ENCODE assay signal across 12 cellular contexts in the genomic region with DNA sequence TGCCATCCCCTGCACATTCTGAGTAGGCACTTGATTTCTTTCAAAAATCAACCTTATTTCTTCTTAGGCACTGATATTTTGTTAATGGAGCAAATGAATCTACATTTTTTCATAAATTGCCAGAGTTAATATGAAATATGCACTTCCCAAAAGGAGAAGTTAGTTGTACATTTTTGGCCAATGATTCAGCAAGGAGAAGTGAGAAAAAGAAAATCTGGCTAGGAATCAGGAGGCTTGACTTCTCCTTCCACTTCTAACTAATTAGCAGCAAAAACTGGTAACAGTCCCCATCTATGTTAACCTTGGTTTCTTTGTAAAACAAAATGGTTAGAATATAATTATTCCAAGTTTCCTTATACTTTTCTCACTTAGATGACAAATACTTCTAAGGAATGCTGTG.
DNase-seq lines count a peak whose midpoint lies in the region; ATAC-seq, FAIRE-seq and TF ChIP-seq lines count a peak whose summit lies in the region.
"Had no signal": no experiment of that assay in that cellular context is flagged by ENCODE, and none has a peak within 500 bp of the region (broad histone marks: within the 10 kb centered on the region; RNA-seq: fewer than 3 reads in every experiment).

No MANE protein-coding gene starts in this region.

- H3K27ac Mint-ChIP-seq in nephron = peak overlapping the region in 2 of 3 experiments; percentile 14 to 52
- no peak overlapping the region for H3K27ac Mint-ChIP-seq in stimulated activated effector memory CD8-positive, alpha-beta T cell treated with anti-CD3 and anti-CD28 coated beads, Interleukin-12 subunit alpha, Interleukin-12 subunit beta, amount 100 ng/mL, for 72 hours
- H3K27ac Mint-ChIP-seq: activated naive CD4-positive, alpha-beta T cell treated with anti-CD3 and anti-CD28 coated beads for 36 hours had no signal

- no peaks in the 10 kb centered on the region for H3K79me2 ChIP-seq in OCI-LY3 (ENCODE audit: low read length)

- peak; percentile 31 for FAIRE-seq in endometrium (lab: Jason Lieb, UNC)

- peak overlapping the region; percentile 74 for H3K4me2 ChIP-seq in OCI-LY3 (ENCODE audit: low read length)

- H3K4me1 Mint-ChIP-seq in nephron = no peaks in the 10 kb centered on the region
- peaks cover 18% of the 10 kb centered on the region for H3K4me1 Mint-ChIP-seq in stimulated activated effector memory CD8-positive, alpha-beta T cell treated with anti-CD3 and anti-CD28 coated beads, Interleukin-12 subunit alpha, Interleukin-12 subunit beta, amount 100 ng/mL, for 72 hours

- peaks cover 5% of the 10 kb centered on the region for H3K36me3 ChIP-seq in OCI-LY3 (replicated peaks; ENCODE audit: low read depth, low read length)
- H3K36me3 ChIP-seq: vagina had no signal

- H3K9ac ChIP-seq in OCI-LY3 (ENCODE audit: low read length) = 0 out of 2 replicates have a peak overlapping the region, but pooled peaks have one; percentile 15

- H3K4me3 ChIP-seq in OCI-LY3 (ENCODE audit: low read length) = peak overlapping the region; percentile 45
- H3K4me3 ChIP-seq: SK-N-MC, vagina had no signal

- H3K36me3 Mint-ChIP-seq in nephron (ENCODE audit: low read depth) = no peaks in the 10 kb centered on the region
- no peaks in the 10 kb centered on the region for H3K36me3 Mint-ChIP-seq in stimulated activated effector memory CD8-positive, alpha-beta T cell treated with anti-CD3 and anti-CD28 coated beads, Interleukin-12 subunit alpha, Interleukin-12 subunit beta, amount 100 ng/mL, for 72 hours

- no peaks in the 10 kb centered on the region for H4K20me1 ChIP-seq in OCI-LY3 (ENCODE audit: insufficient read depth, low read length)

- DNase-seq in GDM1 (lab: John Stamatoyannopoulos, UW) (peak; percentile 35), NCI-H446 (lab: John Stamatoyannopoulos, UW) (no peak), hypothalamus (lab: John Stamatoyannopoulos, UW) (no peak), DMS 273 treated with DMSO at 0.1 percent for 48 hours (lab: John Stamatoyannopoulos, UW) (no peak)
- no peak for DNase-seq in stimulated activated effector memory CD8-positive, alpha-beta T cell treated with anti-CD3 and anti-CD28 coated beads, Interleukin-12 subunit alpha, Interleukin-12 subunit beta, amount 100 ng/mL, for 72 hours (ENCODE audit: low spot score in 2 of 2)
- DNase-seq: activated naive CD4-positive, alpha-beta T cell treated with anti-CD3 and anti-CD28 coated beads for 36 hours; COR-L47 had no signal

- no peak overlapping the region for H3K4me3 Mint-ChIP-seq in nephron
- no peak overlapping the region for H3K4me3 Mint-ChIP-seq in stimulated activated effector memory CD8-positive, alpha-beta T cell treated with anti-CD3 and anti-CD28 coated beads, Interleukin-12 subunit alpha, Interleukin-12 subunit beta, amount 100 ng/mL, for 72 hours
- H3K4me3 Mint-ChIP-seq: activated naive CD4-positive, alpha-beta T cell treated with anti-CD3 and anti-CD28 coated beads for 36 hours had no signal

- H2AFZ ChIP-seq in OCI-LY3 (ENCODE audit: low read depth, low read length) = no peak overlapping the region

- H3K9me3 ChIP-seq in OCI-LY3 (ENCODE audit: insufficient read depth, low read length) = no peaks in the 10 kb centered on the region
- H3K9me3 ChIP-seq: vagina had no signal

- H3K4me1 ChIP-seq in OCI-LY3 (ENCODE audit: low read length) = peaks cover 49% of the 10 kb centered on the region
- H3K4me1 ChIP-seq: vagina had no signal

- H3K27me3 Mint-ChIP-seq in nephron (ENCODE audit: low read depth) = no peaks in the 10 kb centered on the region

- H3K9me3 Mint-ChIP-seq in nephron = no peaks in the 10 kb centered on the region
- H3K9me3 Mint-ChIP-seq in stimulated activated effector memory CD8-positive, alpha-beta T cell treated with anti-CD3 and anti-CD28 coated beads, Interleukin-12 subunit alpha, Interleukin-12 subunit beta, amount 100 ng/mL, for 72 hours = no peaks in the 10 kb centered on the region
- H3K9me3 Mint-ChIP-seq: activated naive CD4-positive, alpha-beta T cell treated with anti-CD3 and anti-CD28 coated beads for 36 hours had no signal

- no peaks in the 10 kb centered on the region for H3K27me3 ChIP-seq in OCI-LY3 (ENCODE audit: low read depth, low read length)
- H3K27me3 ChIP-seq: vagina had no signal

- TF ChIP-seq CTCF in OCI-LY3 (IDR thresholded peaks at IDR 0.05; ENCODE audit: low read depth, low read length) = no peak
- TF ChIP-seq CTCF in nephron (IDR thresholded peaks at IDR 0.05; ENCODE audit: unreplicated experiment in 3 of 3) = no peak

- no peak for ATAC-seq in stimulated activated effector memory CD8-positive, alpha-beta T cell treated with anti-CD3 and anti-CD28 coated beads, Interleukin-12 subunit alpha, Interleukin-12 subunit beta, amount 100 ng/mL, for 72 hours

- H3K27ac ChIP-seq in OCI-LY3 (ENCODE audit: low read length) = peak overlapping the region; percentile 55
- H3K27ac ChIP-seq: SK-N-MC, vagina had no signal
